ENCODE assay signal across 12 cellular contexts in genomic region chr1:223765719-223766340, GRCh38. TPM values are rescaled to one million over a fixed set of nuclear protein-coding genes. Genes with fewer than 3 reads are reported as not detected.
A peak's percentile ranks its signal among the peaks of the same experiment; 100 is the strongest.
DNase-seq lines count a peak whose midpoint lies in the region; ATAC-seq and TF ChIP-seq lines count a peak whose summit lies in the region.
"Had no signal": no experiment of that assay in that cellular context is flagged by ENCODE, and none has a peak within 500 bp of the region (broad histone marks: within the 10 kb centered on the region; RNA-seq: fewer than 3 reads in every experiment).

No MANE protein-coding gene starts in this region.

- peaks cover 36% of the 10 kb centered on the region for H3K36me3 Mint-ChIP-seq in type B pancreatic cell

- TF ChIP-seq CTCF in PC-3 (conservative IDR thresholded peaks at IDR 0.05; ENCODE audit: low read depth, low read length), result no peak
- no peak for TF ChIP-seq CTCF in right lobe of liver (IDR thresholded peaks at IDR 0.05)
- TF ChIP-seq CTCF in type B pancreatic cell (conservative IDR thresholded peaks at IDR 0.05), result no peak
- TF ChIP-seq CTCF in Peyer's patch (IDR thresholded peaks at IDR 0.05), result no peak

- no peak overlapping the region for H2AFZ ChIP-seq in PC-3 (ENCODE audit: low read length)

- intact Hi-C loops in PC-3 (cut with micrococcal nuclease) (no loop called here), right lobe of liver (cut with DNase I) (no loop called here)

- no peak for TF ChIP-seq POLR2A in right lobe of liver (IDR thresholded peaks at IDR 0.05)
- no peak for TF ChIP-seq POLR2A in Peyer's patch (IDR thresholded peaks at IDR 0.05)

- no peaks in the 10 kb centered on the region for H3K27me3 Mint-ChIP-seq in stimulated activated naive CD8-positive, alpha-beta T cell treated with anti-CD3 and anti-CD28 coated beads, Interleukin-15, amount 100 ng/mL, for 72 hours
- H3K27me3 Mint-ChIP-seq in type B pancreatic cell, result no peaks in the 10 kb centered on the region
- H3K27me3 Mint-ChIP-seq: activated B cell treated with CpG ODN at 0.5 μM for 24 hours had no signal

- WGBS in right lobe of liver (ENCODE audit: insufficient coverage, low coverage, low lambda C conversion rate, missing lambda C conversion rate), result 59% methylated on average over 5 of the region's 7 CpGs

- no TSS peak for BruUV-seq in PC-3 (replicated peaks; lab: Mats Ljungman, UMichigan)

- peak; percentile 23 for ATAC-seq in stimulated activated naive CD8-positive, alpha-beta T cell treated with anti-CD3 and anti-CD28 coated beads, Interleukin-15, Interleukin-2, amounts not matched to agents 100 U/mL and 50 U/mL, for 24 hours
- ATAC-seq in stimulated activated naive CD8-positive, alpha-beta T cell treated with anti-CD3 and anti-CD28 coated beads, Interleukin-15, amount 100 ng/mL, for 72 hours, result no peak
- peak; percentile 5; the same call in 1 of the 2 replicates for ATAC-seq in PC-3
- peak in 3 of 4 donors; percentile 10 to 34 (median 28) for ATAC-seq in right lobe of liver

- H3K27ac ChIP-seq in PC-3 (ENCODE audit: low read length), result no peak overlapping the region
- H3K27ac ChIP-seq in right lobe of liver, result no peak overlapping the region
- no peak overlapping the region for H3K27ac ChIP-seq in Peyer's patch
- H3K27ac ChIP-seq: BLaER1 treated with 17β-estradiol and CSF1 and Interleukin-3, amounts not matched to agents 10 nM and 100 nM had no signal

- H3K4me1 ChIP-seq in PC-3 (ENCODE audit: insufficient read depth, low read length) (peaks cover 21% of the 10 kb centered on the region), right lobe of liver (no peaks in the 10 kb centered on the region), Peyer's patch (peaks cover 0 to 2% (median 0%) of the 10 kb centered on the region in 4 donors)

- H3F3A ChIP-seq in PC-3 (ENCODE audit: low read length, unreplicated experiment), result peaks cover 8% of the 10 kb centered on the region

- H4K20me1 ChIP-seq in PC-3 (ENCODE audit: low read length), result no peaks in the 10 kb centered on the region

- no peak for DNase-seq in stimulated activated naive CD8-positive, alpha-beta T cell treated with anti-CD3 and anti-CD28 coated beads, Interleukin-15, Interleukin-2, amounts not matched to agents 100 U/mL and 50 U/mL, for 24 hours
- no peak for DNase-seq in stimulated activated naive CD8-positive, alpha-beta T cell treated with anti-CD3 and anti-CD28 coated beads, Interleukin-15, amount 100 ng/mL, for 72 hours
- DNase-seq in PC-3 (no peak), right lobe of liver (no peak), type B pancreatic cell (ENCODE audit: extremely low spot score, unreplicated experiment) (no peak), Peyer's patch (no peak), CD1c-positive myeloid dendritic cell (ENCODE audit: extremely low spot score) (no peak)
- no peak for DNase-seq in stimulated activated CD4-positive, alpha-beta T cell treated with anti-CD3 and anti-CD28 coated beads, Interleukin-4, amount 100 ng/mL, for 24 hours
- DNase-seq: activated B cell treated with CpG ODN at 0.5 μM for 24 hours, KG1, NCI-H187 treated with DMSO at 0.1 percent for 48 hours had no signal

- no peak overlapping the region for H3K4me3 ChIP-seq in PC-3 (ENCODE audit: low read length)
- H3K4me3 ChIP-seq in right lobe of liver, result no peak overlapping the region
- H3K4me3 ChIP-seq in Peyer's patch, result no peak overlapping the region
- H3K4me3 ChIP-seq: BLaER1 treated with 17β-estradiol and CSF1 and Interleukin-3, amounts not matched to agents 10 nM and 100 nM had no signal

- POLR2A ChIA-PET in PC-3 (lab: Charles Lee; ENCODE audit: unreplicated experiment), result no interaction called here

- H3K27ac Mint-ChIP-seq in stimulated activated naive CD8-positive, alpha-beta T cell treated with anti-CD3 and anti-CD28 coated beads, Interleukin-15, amount 100 ng/mL, for 72 hours, result no peak overlapping the region
- peak overlapping the region; percentile 83 for H3K27ac Mint-ChIP-seq in type B pancreatic cell
- H3K27ac Mint-ChIP-seq: activated B cell treated with CpG ODN at 0.5 μM for 24 hours had no signal

- no peak overlapping the region for H3K4me2 ChIP-seq in PC-3 (ENCODE audit: low read length)
- H3K4me2 ChIP-seq: BLaER1 treated with 17β-estradiol and CSF1 and Interleukin-3, amounts not matched to agents 10 nM and 100 nM had no signal

- no peaks in the 10 kb centered on the region for H3K9me3 ChIP-seq in PC-3 (ENCODE audit: low read length)
- no peaks in the 10 kb centered on the region for H3K9me3 ChIP-seq in right lobe of liver
- no peaks in the 10 kb centered on the region for H3K9me3 ChIP-seq in Peyer's patch

- CTCF ChIA-PET in PC-3 (lab: Charles Lee), result no interaction called here

- H3K27me3 ChIP-seq in PC-3 (ENCODE audit: low read length) (no peaks in the 10 kb centered on the region), right lobe of liver (no peaks in the 10 kb centered on the region), Peyer's patch (no peaks in the 10 kb centered on the region)
- H3K27me3 ChIP-seq: BLaER1 treated with 17β-estradiol and CSF1 and Interleukin-3, amounts not matched to agents 10 nM and 100 nM had no signal

- no peaks in the 10 kb centered on the region for H3K4me1 Mint-ChIP-seq in stimulated activated naive CD8-positive, alpha-beta T cell treated with anti-CD3 and anti-CD28 coated beads, Interleukin-15, amount 100 ng/mL, for 72 hours
- peaks cover 12% of the 10 kb centered on the region for H3K4me1 Mint-ChIP-seq in type B pancreatic cell (ENCODE audit: unreplicated experiment)
- H3K4me1 Mint-ChIP-seq: activated B cell treated with CpG ODN at 0.5 μM for 24 hours had no signal

- H3K9me2 ChIP-seq in PC-3 (replicated peaks; ENCODE audit: low read length), result no peaks in the 10 kb centered on the region

- H3K4me3 Mint-ChIP-seq in stimulated activated naive CD8-positive, alpha-beta T cell treated with anti-CD3 and anti-CD28 coated beads, Interleukin-15, amount 100 ng/mL, for 72 hours, result no peak overlapping the region
- no peak overlapping the region for H3K4me3 Mint-ChIP-seq in type B pancreatic cell
- H3K4me3 Mint-ChIP-seq: activated B cell treated with CpG ODN at 0.5 μM for 24 hours had no signal

- no peaks in the 10 kb centered on the region for H3K79me2 ChIP-seq in PC-3 (ENCODE audit: low read length)

- H3K9me3 Mint-ChIP-seq in stimulated activated naive CD8-positive, alpha-beta T cell treated with anti-CD3 and anti-CD28 coated beads, Interleukin-15, amount 100 ng/mL, for 72 hours, result no peaks in the 10 kb centered on the region
- no peaks in the 10 kb centered on the region for H3K9me3 Mint-ChIP-seq in type B pancreatic cell
- H3K9me3 Mint-ChIP-seq: activated B cell treated with CpG ODN at 0.5 μM for 24 hours had no signal

- H3K36me3 ChIP-seq in PC-3 (ENCODE audit: low read depth, low read length) (peaks cover 77% of the 10 kb centered on the region), right lobe of liver (peaks cover 0 to 6% (median 0%) of the 10 kb centered on the region in 4 donors), Peyer's patch (peaks cover 0 to 79% (median 2%) of the 10 kb centered on the region in 3 donors)

- H3K9ac ChIP-seq in PC-3 (ENCODE audit: low read length), result no peak overlapping the region
- H3K9ac ChIP-seq: BLaER1 treated with 17β-estradiol and CSF1 and Interleukin-3, amounts not matched to agents 10 nM and 100 nM had no signal

RNA-seq across cellular contexts. Expression of gene CAPN2, which starts 53.5 kb away (rescaled TPM):
- 1,259 and 1,457 TPM in 2 replicates for total RNA-seq in PC-3 (2014; rRNA removed)
- total RNA-seq in right lobe of liver, result 10 to 100 TPM; 17.5 to 53.1 (median 33.1) TPM
- 111 and 120 TPM in 2 replicates for total RNA-seq in type B pancreatic cell (ENCODE audit: low replicate concordance)
- 100 to 1,000 TPM; 143 to 276 (median 202) TPM for total RNA-seq in Peyer's patch
